8 cellular contexts compared by ENCODE assay signal in the genomic region with DNA sequence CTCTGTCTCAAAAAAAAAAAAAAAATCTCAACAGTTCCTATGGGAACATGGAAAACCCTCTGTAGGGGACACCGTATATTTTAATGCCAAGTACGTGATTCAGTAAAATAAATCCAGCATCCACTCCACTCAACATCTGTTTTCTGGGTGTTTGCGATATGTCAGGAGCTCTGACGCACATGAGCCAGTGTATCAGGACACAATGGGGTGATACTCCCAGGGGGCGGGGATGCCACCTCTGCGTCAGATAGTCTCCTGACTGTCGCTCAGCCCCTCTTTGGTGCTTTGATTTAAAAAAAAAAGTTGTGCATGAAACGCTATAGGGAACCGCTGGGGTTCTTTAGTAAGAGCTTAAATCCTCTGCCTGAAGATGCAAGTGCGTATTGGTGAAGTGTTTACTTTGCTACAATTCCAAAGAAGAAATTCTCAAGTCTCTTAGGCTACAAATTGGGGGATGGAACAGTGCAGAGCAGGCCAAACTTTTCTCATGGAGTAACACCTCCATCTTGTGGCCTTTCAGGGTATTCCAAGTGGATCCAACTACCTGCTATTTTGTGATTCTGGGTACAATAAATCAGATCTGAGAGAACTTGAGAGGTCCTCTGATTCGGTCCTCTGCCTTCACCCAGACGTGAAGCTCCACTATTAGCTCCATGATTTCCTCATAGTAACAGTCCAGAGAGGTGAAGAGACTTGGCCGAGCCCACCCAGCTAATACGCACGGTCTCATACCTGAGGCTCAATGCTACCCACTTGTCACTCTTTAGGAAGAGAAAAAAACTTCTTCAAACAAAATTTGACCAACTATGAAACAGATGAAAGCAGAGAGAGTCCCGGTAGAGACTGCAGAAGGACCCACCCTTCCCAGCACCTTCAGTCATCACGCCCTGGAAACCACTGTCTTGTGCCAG. TPM values are rescaled to one million over a fixed set of nuclear protein-coding genes. Genes with fewer than 3 reads are reported as not detected.
DNase-seq lines count a peak whose midpoint lies in the region; ATAC-seq and TF ChIP-seq lines count a peak whose summit lies in the region.

No MANE protein-coding gene starts in this region.

- no peaks in the 10 kb centered on the region for H3K4me1 Mint-ChIP-seq in activated naive CD8-positive, alpha-beta T cell treated with anti-CD3 and anti-CD28 coated beads, Interleukin-2, amount 50 U/mL, for 24 hours

- no peak overlapping the region for H3K9ac ChIP-seq in skeletal muscle satellite cell (ENCODE audit: low read depth, low read length)

- intact Hi-C loops in left ventricle myocardium superior (cut with micrococcal nuclease), result no loop called here

- H3K36me3 Mint-ChIP-seq in activated naive CD8-positive, alpha-beta T cell treated with anti-CD3 and anti-CD28 coated beads, Interleukin-2, amount 50 U/mL, for 24 hours (ENCODE audit: low read depth), result no peaks in the 10 kb centered on the region

- H3K27me3 ChIP-seq in skeletal muscle satellite cell (ENCODE audit: control insufficient read depth, insufficient read depth, low read length), result no peaks in the 10 kb centered on the region

- peak; percentile 66 for DNase-seq in AG10803 (ENCODE audit: low read depth)
- peak; percentile 63 for DNase-seq in NCI-H2171 (lab: John Stamatoyannopoulos, UW)
- peak; percentile 16 for DNase-seq in activated naive CD8-positive, alpha-beta T cell treated with anti-CD3 and anti-CD28 coated beads, Interleukin-2, amount 50 U/mL, for 24 hours
- no peak for DNase-seq in left ventricle myocardium superior
- no peak for DNase-seq in stimulated activated CD4-positive, alpha-beta T cell treated with anti-CD3 and anti-CD28 coated beads, Interleukin-1b, Interleukin-23, amount 100 ng/mL, for 48 hours

- H3K4me3 ChIP-seq in AG10803 (ENCODE audit: low read length) (no peak overlapping the region), skeletal muscle satellite cell (ENCODE audit: low read length) (no peak overlapping the region)

- TF ChIP-seq CTCF in AG10803 (conservative IDR thresholded peaks at IDR 0.05; ENCODE audit: low read length) (peak; percentile 97), GM12874 (IDR thresholded peaks at IDR 0.05; ENCODE audit: insufficient read depth, low read depth, low read length) (peak; percentile 55)

- peaks cover 4% of the 10 kb centered on the region for H3K4me1 ChIP-seq in skeletal muscle satellite cell (ENCODE audit: control insufficient read depth, insufficient read depth, low read length)

- no peaks in the 10 kb centered on the region for H3K9me3 Mint-ChIP-seq in activated naive CD8-positive, alpha-beta T cell treated with anti-CD3 and anti-CD28 coated beads, Interleukin-2, amount 50 U/mL, for 24 hours

- no peaks in the 10 kb centered on the region for H3K9me3 ChIP-seq in skeletal muscle satellite cell (replicated peaks; ENCODE audit: low read length)

- H3K4me2 ChIP-seq in skeletal muscle satellite cell (ENCODE audit: low read length), result peak overlapping the region; percentile 29

- no peaks in the 10 kb centered on the region for H3K36me3 ChIP-seq in skeletal muscle satellite cell (ENCODE audit: insufficient read depth, low read length)

- no peak overlapping the region for H3K4me3 Mint-ChIP-seq in activated naive CD8-positive, alpha-beta T cell treated with anti-CD3 and anti-CD28 coated beads, Interleukin-2, amount 50 U/mL, for 24 hours

- H3K27ac Mint-ChIP-seq in activated naive CD8-positive, alpha-beta T cell treated with anti-CD3 and anti-CD28 coated beads, Interleukin-2, amount 50 U/mL, for 24 hours, result no peak overlapping the region

- peaks cover 16% of the 10 kb centered on the region for H3K27me3 Mint-ChIP-seq in activated naive CD8-positive, alpha-beta T cell treated with anti-CD3 and anti-CD28 coated beads, Interleukin-2, amount 50 U/mL, for 24 hours

- no peak for ATAC-seq in activated naive CD8-positive, alpha-beta T cell treated with anti-CD3 and anti-CD28 coated beads, Interleukin-2, amount 50 U/mL, for 24 hours
- ATAC-seq in left ventricle myocardium superior (peak; percentile 80), GM19023 (IDR thresholded peaks at IDR 0.05; ENCODE audit: unreplicated experiment) (no peak)

RNA-seq across cellular contexts. Expression of a gene that starts 9.3 kb away (rescaled TPM):
- total RNA-seq in left ventricle myocardium superior, result not detected
- total RNA-seq in skeletal muscle satellite cell (2012; rRNA removed), result under 0.01 TPM in 1 of 2 replicates, not detected in the other

Comparison
In these comparisons a context has a peak if more than half of its experiments do, and no peak if none do; other contexts are left out.
1. DNase-seq: peak in AG10803 (single experiment), NCI-H2171 (single experiment) and activated naive CD8-positive, alpha-beta T cell treated with anti-CD3 and anti-CD28 coated beads, Interleukin-2, amount 50 U/mL, for 24 hours (single experiment); none in left ventricle myocardium superior (single experiment) and stimulated activated CD4-positive, alpha-beta T cell treated with anti-CD3 and anti-CD28 coated beads, Interleukin-1b, Interleukin-23, amount 100 ng/mL, for 48 hours (single experiment).